In genomic region chr1:198157241-198157846, GRCh38 we compare ENCODE assay signal across 1 cellular context.
A peak's percentile ranks its signal among the peaks of the same experiment; 100 is the strongest.
TF ChIP-seq lines count a peak whose summit lies in the region.

No MANE protein-coding gene starts in this region.

TF ChIP-seq in HepG2, 621 proteins besides CTCF, POLR2A, EP300 and RAD21 (continued from another document and continues in another):
- TF ChIP-seq ZNF432 (CRISPR knock-in tag; IDR thresholded peaks at IDR 0.05; ENCODE audit: borderline replicate concordance) (no peak), PRDM15 (CRISPR knock-in tag; IDR thresholded peaks at IDR 0.05) (no peak), ZNF776 (CRISPR knock-in tag; IDR thresholded peaks at IDR 0.05) (peak; percentile 2; the same call in 1 of the 2 replicates), ZFY (CRISPR knock-in tag; IDR thresholded peaks at IDR 0.05) (peak; percentile 68), ZNF687 (CRISPR knock-in tag; IDR thresholded peaks at IDR 0.05) (peak; percentile 57; the same call in 1 of the 2 replicates), ZNF646 (CRISPR knock-in tag; IDR thresholded peaks at IDR 0.05) (no peak), FOSL1 (CRISPR knock-in tag; IDR thresholded peaks at IDR 0.05; ENCODE audit: borderline replicate concordance) (no peak), ATF5 (CRISPR knock-in tag; IDR thresholded peaks at IDR 0.05; ENCODE audit: low read depth) (no peak), ZNF800 (CRISPR knock-in tag; IDR thresholded peaks at IDR 0.05) (no peak), CREB1 (IDR thresholded peaks at IDR 0.05) (no peak), CREB1 (CRISPR knock-in tag; IDR thresholded peaks at IDR 0.05) (0 out of 2 replicates have a peak, but pooled peaks have one; percentile 44), ZBTB38 (CRISPR knock-in tag; IDR thresholded peaks at IDR 0.05) (no peak), EED (CRISPR knock-in tag; IDR thresholded peaks at IDR 0.05) (no peak), ZNF709 (CRISPR knock-in tag; IDR thresholded peaks at IDR 0.05) (0 out of 2 replicates have a peak, but pooled peaks have one; percentile 11), SNRNP70 (IDR thresholded peaks at IDR 0.05; ENCODE audit: low read depth, low read length) (no peak), HMG20A (CRISPR knock-in tag; IDR thresholded peaks at IDR 0.05; ENCODE audit: borderline replicate concordance) (no peak), ZNF318 (CRISPR knock-in tag; IDR thresholded peaks at IDR 0.05) (no peak), ETV6 (CRISPR knock-in tag; conservative IDR thresholded peaks at IDR 0.05) (no peak), HOXA5 (CRISPR knock-in tag; IDR thresholded peaks at IDR 0.05) (peak; percentile 99), REL (CRISPR knock-in tag; conservative IDR thresholded peaks at IDR 0.05) (no peak), ZNF431 (CRISPR knock-in tag; IDR thresholded peaks at IDR 0.05; ENCODE audit: borderline replicate concordance, low read depth) (no peak), GTF3A (CRISPR knock-in tag; conservative IDR thresholded peaks at IDR 0.05) (no peak), ZBTB25 (CRISPR knock-in tag; IDR thresholded peaks at IDR 0.05) (no peak), SYNCRIP (IDR thresholded peaks at IDR 0.05; ENCODE audit: insufficient read depth, low read depth, low read length) (no peak), ZNF468 (CRISPR knock-in tag; IDR thresholded peaks at IDR 0.05) (no peak), ZNF207 (IDR thresholded peaks at IDR 0.05; ENCODE audit: borderline replicate concordance) (no peak), ZNF510 (CRISPR knock-in tag; IDR thresholded peaks at IDR 0.05; ENCODE audit: low read depth) (no peak)
